In the genomic region with DNA sequence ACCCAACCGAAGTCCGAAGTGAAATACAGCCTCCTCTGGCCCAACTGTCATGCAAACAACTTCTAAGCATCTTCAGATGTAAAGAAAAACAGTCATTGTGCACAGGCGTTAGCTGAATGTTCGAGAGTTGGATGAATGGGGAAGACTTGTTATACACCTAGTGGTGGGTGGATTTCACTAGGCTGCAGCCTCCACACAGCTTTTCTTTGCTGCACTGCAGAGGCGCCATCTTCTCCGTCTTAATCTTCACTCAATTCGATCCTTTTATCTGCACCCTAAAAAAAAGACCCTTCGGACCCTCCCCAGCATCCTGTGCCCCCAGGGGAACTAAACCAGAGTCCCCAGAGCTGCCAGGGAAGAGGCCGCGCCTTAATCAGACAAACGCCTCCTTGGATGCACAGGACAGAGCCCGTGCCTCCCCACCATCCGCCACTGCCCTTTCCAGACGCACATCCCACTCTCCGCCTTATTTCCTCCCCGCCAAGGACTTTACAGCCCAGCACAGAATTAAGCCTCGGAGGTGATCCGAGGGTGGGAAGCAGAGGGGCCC, we compare ENCODE assay signal across 8 cellular contexts. TPM values are rescaled to one million over a fixed set of nuclear protein-coding genes. Genes with fewer than 3 reads are reported as not detected.
DNase-seq lines count a peak whose midpoint lies in the region; ATAC-seq and TF ChIP-seq lines count a peak whose summit lies in the region.

No MANE protein-coding gene starts in this region.

- peaks cover 17% of the 10 kb centered on the region for H3K4me1 Mint-ChIP-seq in activated T-cell treated with anti-CD3 and anti-CD28 coated beads, Interleukin-2, amount 50 U/mL, for 4 hours (ENCODE audit: low read depth)
- H3K4me1 Mint-ChIP-seq in naive thymus-derived CD4-positive, alpha-beta T cell: peaks cover 5 to 43% (median 26%) of the 10 kb centered on the region in 7 donors

- peaks cover 0 to 6% of the 10 kb centered on the region in 2 donors for H3K4me1 ChIP-seq in naive thymus-derived CD4-positive, alpha-beta T cell (ENCODE audit: control insufficient read depth in 2 of 2, insufficient read depth in 2 of 2, low read length in 2 of 2)

- H3K36me3 ChIP-seq in naive thymus-derived CD4-positive, alpha-beta T cell (ENCODE audit: control insufficient read depth in 2 of 3, insufficient read depth in 3 of 3, low read length in 3 of 3): peaks cover 0 to 13% (median 0%) of the 10 kb centered on the region in 3 experiments

- POLR2A ChIA-PET in naive thymus-derived CD4-positive, alpha-beta T cell (lab: Charles Lee): interaction anchor here (0.7 to 1.8 kb wide), 5 partner anchors 11 to 201 kb away, joined by 3 to 9 read pairs (median 5); no protein-coding TSS in a partner anchor

- peak; percentile 62 for TF ChIP-seq CTCF in AG10803 (conservative IDR thresholded peaks at IDR 0.05; ENCODE audit: low read length)
- TF ChIP-seq CTCF in fibroblast of mammary gland (conservative IDR thresholded peaks at IDR 0.05; ENCODE audit: control insufficient read depth, insufficient read depth, low read depth, low read length): peak; percentile 51

- intact Hi-C loops in naive thymus-derived CD4-positive, alpha-beta T cell (cut with micrococcal nuclease): loop anchor here in 1 of 2 donors (1.0 to 5.0 kb wide), 5 partner anchors 20 to 548 kb away; no protein-coding TSS in a partner anchor

- ATAC-seq in GM19023 (IDR thresholded peaks at IDR 0.05; ENCODE audit: unreplicated experiment) (peak; percentile 40), HG03460 (IDR thresholded peaks at IDR 0.05; ENCODE audit: unreplicated experiment) (peak; percentile 57)
- peak; percentile 38 to 44 for ATAC-seq in activated T-cell treated with anti-CD3 and anti-CD28 coated beads, Interleukin-2, amount 50 U/mL, for 4 hours
- ATAC-seq in naive thymus-derived CD4-positive, alpha-beta T cell: peak; percentile 73

- H3K9me3 Mint-ChIP-seq in activated T-cell treated with anti-CD3 and anti-CD28 coated beads, Interleukin-2, amount 50 U/mL, for 4 hours: no peaks in the 10 kb centered on the region
- H3K9me3 Mint-ChIP-seq in naive thymus-derived CD4-positive, alpha-beta T cell: no peaks in the 10 kb centered on the region

- H3K27me3 Mint-ChIP-seq in activated T-cell treated with anti-CD3 and anti-CD28 coated beads, Interleukin-2, amount 50 U/mL, for 4 hours (ENCODE audit: low read depth): peaks cover 14% of the 10 kb centered on the region
- H3K27me3 Mint-ChIP-seq in naive thymus-derived CD4-positive, alpha-beta T cell: no peaks in the 10 kb centered on the region

- no peaks in the 10 kb centered on the region for H3K27me3 ChIP-seq in naive thymus-derived CD4-positive, alpha-beta T cell (ENCODE audit: control insufficient read depth in 2 of 2, insufficient read depth in 2 of 2, low read length in 2 of 2)

- H3K36me3 Mint-ChIP-seq in activated T-cell treated with anti-CD3 and anti-CD28 coated beads, Interleukin-2, amount 50 U/mL, for 4 hours (ENCODE audit: insufficient read depth): peaks cover 2% of the 10 kb centered on the region
- H3K36me3 Mint-ChIP-seq in naive thymus-derived CD4-positive, alpha-beta T cell: no peaks in the 10 kb centered on the region

- H3K4me3 Mint-ChIP-seq in activated T-cell treated with anti-CD3 and anti-CD28 coated beads, Interleukin-2, amount 50 U/mL, for 4 hours: peak overlapping the region; percentile 92
- peak overlapping the region; percentile 91 to 99 (median 96) for H3K4me3 Mint-ChIP-seq in naive thymus-derived CD4-positive, alpha-beta T cell

- CTCF ChIA-PET in naive thymus-derived CD4-positive, alpha-beta T cell (lab: Charles Lee): interaction anchor here (0.6 to 3.3 kb wide), 9 partner anchors 11 to 273 kb away, joined by 3 to 20 read pairs (median 3); no protein-coding TSS in a partner anchor

- H3K4me3 ChIP-seq in AG10803 (ENCODE audit: low read length) (peak overlapping the region; percentile 89), fibroblast of mammary gland (ENCODE audit: control insufficient read depth, low read depth, low read length) (peak overlapping the region; percentile 87)
- peak overlapping the region; percentile 67 for H3K4me3 ChIP-seq in naive thymus-derived CD4-positive, alpha-beta T cell (ENCODE audit: low read length)

- H3K27ac Mint-ChIP-seq in naive thymus-derived CD4-positive, alpha-beta T cell: peak overlapping the region; percentile 28 to 94 (median 88)

- H3K9me3 ChIP-seq in naive thymus-derived CD4-positive, alpha-beta T cell (ENCODE audit: control insufficient read depth in 2 of 3, low read length in 3 of 3): no peaks in the 10 kb centered on the region

- H3K27ac ChIP-seq in naive thymus-derived CD4-positive, alpha-beta T cell (ENCODE audit: low read depth, low read length): peak overlapping the region; percentile 68

- peak; percentile 72 for DNase-seq in AG10803 (ENCODE audit: low read depth)
- DNase-seq in NCI-H69 (lab: John Stamatoyannopoulos, UW): peak; percentile 82
- peak; percentile 17 for DNase-seq in activated T-cell treated with anti-CD3 and anti-CD28 coated beads, Interleukin-2, amount 50 U/mL, for 4 hours
- peak; percentile 73 for DNase-seq in fibroblast of mammary gland (ENCODE audit: low read depth)
- peak in 8 of 9 donors; percentile 17 to 72 (median 60) for DNase-seq in naive thymus-derived CD4-positive, alpha-beta T cell
- DNase-seq in superior temporal gyrus (ENCODE audit: extremely low spot score): peak; percentile 82

RNA-seq across cellular contexts. Expression of a gene that starts 1.4 kb away (rescaled TPM):
- 10 to 100 TPM; 56.2 to 61.1 (median 60.1) TPM for total RNA-seq in activated T-cell treated with anti-CD3 and anti-CD28 coated beads, Interleukin-2, amount 50 U/mL, for 4 hours
- total RNA-seq in naive thymus-derived CD4-positive, alpha-beta T cell: 10 to 100 TPM; 43.1 to 68.0 (median 56.2) TPM
- polyA plus RNA-seq in naive thymus-derived CD4-positive, alpha-beta T cell: 10 to 100 TPM; 19.8 to 24.8 TPM

Comparison
In these comparisons a context has a peak if more than half of its experiments do, and no peak if none do; other contexts are left out.
1. Peak in every context shown above with its lines: DNase-seq, ATAC-seq, H3K4me3 ChIP-seq and H3K27ac ChIP-seq.
2. DNase-seq: peak in every context shown above with its lines; median percentile 82 in NCI-H69; 82 in superior temporal gyrus; 73 in fibroblast of mammary gland; 72 in AG10803; 60 in naive thymus-derived CD4-positive, alpha-beta T cell; 17 in activated T-cell treated with anti-CD3 and anti-CD28 coated beads, Interleukin-2, amount 50 U/mL, for 4 hours.